8 cellular contexts compared by ENCODE assay signal in genomic region chr17:59840908-59841666, GRCh38. TPM values are rescaled to one million over a fixed set of nuclear protein-coding genes. Genes with fewer than 3 reads are reported as not detected.
DNase-seq lines count a peak whose midpoint lies in the region; ATAC-seq and TF ChIP-seq lines count a peak whose summit lies in the region.

No MANE protein-coding gene starts in this region.

- peak; percentile 62 for DNase-seq in activated CD8-positive, alpha-beta memory T cell treated with anti-CD3 and anti-CD28 coated beads for 24 hours
- no peak for DNase-seq in activated CD8-positive, alpha-beta memory T cell treated with anti-CD3 and anti-CD28 coated beads, Interleukin-2, amount 50 U/mL, for 4 hours
- DNase-seq in foreskin keratinocyte (peak; percentile 34 to 56), spleen (no peak), NCI-H1048 (lab: John Stamatoyannopoulos, UW) (no peak), posterior cingulate gyrus (no peak), NCI-H1694 (lab: John Stamatoyannopoulos, UW) (no peak)

- 45 to 57% (median 52%) methylated on average over 5 of the region's 5 CpGs for WGBS in spleen, 5 donors

- no peak for TF ChIP-seq CTCF in WI38 (IDR thresholded peaks at IDR 0.05; ENCODE audit: low read depth, low read length)
- no peak for TF ChIP-seq CTCF in foreskin keratinocyte (conservative IDR thresholded peaks at IDR 0.05)
- TF ChIP-seq CTCF in spleen (IDR thresholded peaks at IDR 0.05 in 8 of 11, conservative IDR thresholded peaks at IDR 0.05 in 3 of 11) = peak in 1 of 11 experiments; percentile 5

- H3K9me3 ChIP-seq in spleen = no peaks in the 10 kb centered on the region

- H3K4me1 ChIP-seq in foreskin keratinocyte (peaks cover 20% of the 10 kb centered on the region), spleen (peaks cover 20 to 99% (median 60%) of the 10 kb centered on the region in 6 donors)

- peaks cover 0 to 45% (median 8%) of the 10 kb centered on the region in 6 donors for H3K36me3 ChIP-seq in spleen

- TF ChIP-seq POLR2A in spleen (IDR thresholded peaks at IDR 0.05) = peak in 1 of 3 donors; percentile 11

- ATAC-seq in foreskin keratinocyte = no peak

- intact Hi-C loops in spleen (cut with DNase I; ENCODE audit: low total_unique reads) (no loop called here), posterior cingulate gyrus (cut with DNase I) (no loop called here)

- no peaks in the 10 kb centered on the region for H3K27me3 ChIP-seq in foreskin keratinocyte
- no peaks in the 10 kb centered on the region for H3K27me3 ChIP-seq in spleen (replicated peaks in 1 of 7)

- H3K4me3 ChIP-seq in WI38 (ENCODE audit: low read depth, low read length) = peak overlapping the region; percentile 68
- peak overlapping the region; percentile 39 to 69 (median 52) for H3K4me3 ChIP-seq in spleen

- H3K27ac ChIP-seq in foreskin keratinocyte (peak overlapping the region; percentile 92), spleen (peak overlapping the region; percentile 83 to 95 (median 92))

RNA-seq across cellular contexts. Expression of gene TUBD1, which starts 51.7 kb away (rescaled TPM):
- total RNA-seq in foreskin keratinocyte (4.5 and 6.3 TPM in 2 replicates), spleen (10 to 100 TPM in 6 of 7 donors, 1 to 10 TPM in 1; 9.9 to 25.4 (median 11.3) TPM)
- polyA plus RNA-seq in foreskin keratinocyte (2.9 and 4.0 TPM in 2 replicates), spleen (1 to 10 TPM; 6.0 to 8.8 (median 7.7) TPM)

RNA-seq across cellular contexts. Expression of gene RPS6KB1, which starts 51.8 kb away (rescaled TPM):
- 18.0 and 20.1 TPM in 2 replicates for total RNA-seq in foreskin keratinocyte
- 8.7 and 10.4 TPM in 2 replicates for polyA plus RNA-seq in foreskin keratinocyte
- total RNA-seq in spleen = 10 to 100 TPM; 38.9 to 51.5 (median 49.5) TPM
- 10 to 100 TPM in 1 of 3 donors, 1 to 10 TPM in 2; 8.2 to 13.2 (median 9.8) TPM for polyA plus RNA-seq in spleen

Comparison
In these comparisons a context has a peak if more than half of its experiments do, and no peak if none do; other contexts are left out.
1. DNase-seq: peak in activated CD8-positive, alpha-beta memory T cell treated with anti-CD3 and anti-CD28 coated beads for 24 hours (single experiment) and foreskin keratinocyte (2 of 2); none in activated CD8-positive, alpha-beta memory T cell treated with anti-CD3 and anti-CD28 coated beads, Interleukin-2, amount 50 U/mL, for 4 hours (single experiment), spleen (single experiment), NCI-H1048 (single experiment), posterior cingulate gyrus (0 of 10) and NCI-H1694 (single experiment).